Comparison of ENCODE assay signal across 28 cellular contexts in the genomic region with DNA sequence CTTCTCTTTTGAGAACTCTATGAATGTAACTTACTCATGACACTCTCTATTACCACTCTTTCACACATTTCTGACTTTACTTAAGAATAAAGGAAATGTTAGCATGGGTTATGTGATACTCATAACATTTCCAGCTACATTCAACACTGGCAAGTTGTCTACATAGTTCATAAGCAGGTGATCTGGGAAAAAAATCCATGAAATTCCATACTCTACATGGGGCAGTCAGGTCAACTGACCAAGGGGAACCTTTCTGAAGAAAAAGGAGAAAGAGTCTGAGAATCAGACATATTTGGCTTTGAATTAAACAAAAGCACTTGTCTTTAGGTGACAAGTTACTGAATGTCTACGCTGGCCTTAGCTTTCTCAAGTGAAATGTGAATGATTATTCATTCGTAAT.
"Had no signal": no experiment of that assay in that cellular context is flagged by ENCODE, and none has a peak within 500 bp of the region (broad histone marks: within the 10 kb centered on the region; RNA-seq: fewer than 3 reads in every experiment).

No MANE protein-coding gene starts in this region.

- ATAC-seq: stimulated activated effector memory CD8-positive, alpha-beta T cell treated with anti-CD3 and anti-CD28 coated beads, Interleukin-12 subunit alpha, Interleukin-12 subunit beta, amount 100 ng/mL, for 72 hours; stimulated activated memory B cell treated with anti-CD40 and anti-IgM and Interleukin-4, amounts not matched to agents 10 μg/mL and 1 μg/mL and 100 μg/mL, for 72 hours; stimulated activated naive B cell treated with anti-CD40 and anti-IgM and Interleukin-4, amounts not matched to agents 10 μg/mL and 1 μg/mL and 100 μg/mL, for 72 hours; stimulated activated naive CD8-positive, alpha-beta T cell treated with anti-CD3 and anti-CD28 coated beads, Interleukin-15, amount 100 ng/mL, for 72 hours; stimulated activated naive CD8-positive, alpha-beta T cell treated with anti-CD3 and anti-CD28 coated beads, Interleukin-15, Interleukin-2, amounts not matched to agents 100 U/mL and 50 U/mL, for 24 hours; upper lobe of right lung had no signal

- H3K36me3 ChIP-seq: stomach, suprapubic skin, thoracic aorta, thyroid gland, tibial artery, tibial nerve, transverse colon, upper lobe of left lung, upper lobe of right lung, uterus, vagina had no signal

- H3K27ac Mint-ChIP-seq: stimulated activated effector memory CD8-positive, alpha-beta T cell treated with anti-CD3 and anti-CD28 coated beads, Interleukin-12 subunit alpha, Interleukin-12 subunit beta, amount 100 ng/mL, for 72 hours; stimulated activated memory B cell treated with anti-CD40 and anti-IgM and Interleukin-4, amounts not matched to agents 10 μg/mL and 1 μg/mL and 100 μg/mL, for 72 hours; stimulated activated naive B cell treated with anti-CD40 and anti-IgM and Interleukin-4, amounts not matched to agents 10 μg/mL and 1 μg/mL and 100 μg/mL, for 72 hours; stimulated activated naive CD8-positive, alpha-beta T cell treated with anti-CD3 and anti-CD28 coated beads, Interleukin-15, amount 100 ng/mL, for 72 hours; stimulated activated naive CD8-positive, alpha-beta T cell treated with anti-CD3 and anti-CD28 coated beads, Interleukin-15, Interleukin-2, amounts not matched to agents 100 ng/mL and 50 ng/mL, for 24 hours; type B pancreatic cell had no signal

- H3K27ac ChIP-seq: stomach, suprapubic skin, testis, thoracic aorta, thyroid gland, tibial artery, tibial nerve, transverse colon, upper lobe of left lung, upper lobe of right lung, uterus, vagina had no signal

- H3K4me3 Mint-ChIP-seq: stimulated activated effector memory CD8-positive, alpha-beta T cell treated with anti-CD3 and anti-CD28 coated beads, Interleukin-12 subunit alpha, Interleukin-12 subunit beta, amount 100 ng/mL, for 72 hours; stimulated activated memory B cell treated with anti-CD40 and anti-IgM and Interleukin-4, amounts not matched to agents 10 μg/mL and 1 μg/mL and 100 μg/mL, for 72 hours; stimulated activated naive B cell treated with anti-CD40 and anti-IgM and Interleukin-4, amounts not matched to agents 10 μg/mL and 1 μg/mL and 100 μg/mL, for 72 hours; stimulated activated naive CD8-positive, alpha-beta T cell treated with anti-CD3 and anti-CD28 coated beads, Interleukin-15, amount 100 ng/mL, for 72 hours; stimulated activated naive CD8-positive, alpha-beta T cell treated with anti-CD3 and anti-CD28 coated beads, Interleukin-15, Interleukin-2, amounts not matched to agents 100 ng/mL and 50 ng/mL, for 24 hours; type B pancreatic cell had no signal

- H3K4me1 Mint-ChIP-seq: stimulated activated effector memory CD8-positive, alpha-beta T cell treated with anti-CD3 and anti-CD28 coated beads, Interleukin-12 subunit alpha, Interleukin-12 subunit beta, amount 100 ng/mL, for 72 hours; stimulated activated memory B cell treated with anti-CD40 and anti-IgM and Interleukin-4, amounts not matched to agents 10 μg/mL and 1 μg/mL and 100 μg/mL, for 72 hours; stimulated activated naive B cell treated with anti-CD40 and anti-IgM and Interleukin-4, amounts not matched to agents 10 μg/mL and 1 μg/mL and 100 μg/mL, for 72 hours; stimulated activated naive CD8-positive, alpha-beta T cell treated with anti-CD3 and anti-CD28 coated beads, Interleukin-15, amount 100 ng/mL, for 72 hours had no signal

- DNase-seq: stimulated activated CD4-positive, alpha-beta T cell treated with anti-CD3 and anti-CD28 coated beads, Interleukin-2, amount 100 ng/mL, for 48 hours; stimulated activated CD4-positive, alpha-beta T cell treated with anti-CD3 and anti-CD28 coated beads, Interleukin-4, amount 100 ng/mL, for 1 hour; stimulated activated CD4-positive, alpha-beta T cell treated with anti-CD3 and anti-CD28 coated beads, Interleukin-4, amount 100 ng/mL, for 24 hours; stimulated activated CD4-positive, alpha-beta T cell treated with anti-CD3 and anti-CD28 coated beads, Interleukin-4, amount 100 ng/mL, for 4 hours; stimulated activated CD8-positive, alpha-beta memory T cell treated with anti-CD3 and anti-CD28 coated beads, Interleukin-4, amount 100 ng/mL, for 48 hours; stimulated activated naive B cell treated with anti-CD40 and anti-IgM and Interleukin-4, amounts not matched to agents 10 μg/mL and 1 μg/mL and 100 μg/mL, for 72 hours; stimulated activated naive CD4-positive, alpha-beta T cell; stimulated activated naive CD4-positive, alpha-beta T cell treated with Interleukin-2 at 50 U/mL for 16 hours; stimulated activated naive CD8-positive, alpha-beta T cell treated with anti-CD3 and anti-CD28 coated beads, Interleukin-15, amount 100 ng/mL, for 72 hours; stimulated activated naive CD8-positive, alpha-beta T cell treated with anti-CD3 and anti-CD28 coated beads, Interleukin-15, Interleukin-2, amounts not matched to agents 100 U/mL and 50 U/mL, for 24 hours; stomach; substantia nigra; testis; thyroid gland; tibial artery; transverse colon; trophoblast cell; upper lobe of left lung; upper lobe of right lung; uterus had no signal

- H3K27me3 Mint-ChIP-seq: stimulated activated memory B cell treated with anti-CD40 and anti-IgM and Interleukin-4, amounts not matched to agents 10 μg/mL and 1 μg/mL and 100 μg/mL, for 72 hours; stimulated activated naive B cell treated with anti-CD40 and anti-IgM and Interleukin-4, amounts not matched to agents 10 μg/mL and 1 μg/mL and 100 μg/mL, for 72 hours; stimulated activated naive CD8-positive, alpha-beta T cell treated with anti-CD3 and anti-CD28 coated beads, Interleukin-15, amount 100 ng/mL, for 72 hours; stimulated activated naive CD8-positive, alpha-beta T cell treated with anti-CD3 and anti-CD28 coated beads, Interleukin-15, Interleukin-2, amounts not matched to agents 100 ng/mL and 50 ng/mL, for 24 hours; type B pancreatic cell had no signal

- H3K9me3 Mint-ChIP-seq: stimulated activated naive CD8-positive, alpha-beta T cell treated with anti-CD3 and anti-CD28 coated beads, Interleukin-15, amount 100 ng/mL, for 72 hours; type B pancreatic cell had no signal

- H3K4me1 ChIP-seq: stomach, suprapubic skin, testis, thyroid gland, tibial artery, tibial nerve, transverse colon, upper lobe of left lung, upper lobe of right lung, uterus, vagina had no signal

- H3K36me3 Mint-ChIP-seq: stimulated activated effector memory CD8-positive, alpha-beta T cell treated with anti-CD3 and anti-CD28 coated beads, Interleukin-12 subunit alpha, Interleukin-12 subunit beta, amount 100 ng/mL, for 72 hours; stimulated activated memory B cell treated with anti-CD40 and anti-IgM and Interleukin-4, amounts not matched to agents 10 μg/mL and 1 μg/mL and 100 μg/mL, for 72 hours; stimulated activated naive B cell treated with anti-CD40 and anti-IgM and Interleukin-4, amounts not matched to agents 10 μg/mL and 1 μg/mL and 100 μg/mL, for 72 hours; type B pancreatic cell had no signal

- H3K9me3 ChIP-seq: stomach, suprapubic skin, testis, thoracic aorta, thyroid gland, tibial artery, tibial nerve, transverse colon, upper lobe of left lung, upper lobe of right lung, uterus, vagina had no signal

- H3K27me3 ChIP-seq: stomach, suprapubic skin, testis, thyroid gland, tibial artery, tibial nerve, transverse colon, upper lobe of left lung, upper lobe of right lung, uterus, vagina had no signal

- H3K4me3 ChIP-seq: stomach, suprapubic skin, testis, thoracic aorta, thyroid gland, tibial artery, tibial nerve, transverse colon, upper lobe of left lung, upper lobe of right lung, uterus, vagina had no signal
